19 cellular contexts compared by ENCODE assay signal in the genomic region with DNA sequence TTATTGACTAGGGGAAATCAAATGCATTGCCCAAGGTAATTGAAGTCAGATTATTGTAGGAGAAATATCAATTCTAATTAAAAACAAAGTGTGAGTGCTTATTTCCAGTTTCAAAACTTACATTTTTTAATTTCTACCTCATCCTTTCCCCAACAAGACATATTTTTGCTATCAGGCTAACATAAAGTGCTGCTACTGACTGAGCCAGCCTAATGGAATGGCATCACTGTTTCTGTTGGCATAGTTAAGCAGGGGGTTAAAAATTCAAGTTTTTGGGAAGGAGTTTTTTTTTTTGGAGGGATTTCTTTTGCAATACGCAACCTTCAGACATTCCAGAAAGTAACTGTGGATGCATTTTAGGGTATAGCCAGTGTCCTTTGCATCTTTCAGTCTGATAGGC. TPM values are rescaled to one million over a fixed set of nuclear protein-coding genes. Genes with fewer than 3 reads are reported as not detected.
A peak's percentile ranks its signal among the peaks of the same experiment; 100 is the strongest.
DNase-seq lines count a peak whose midpoint lies in the region; ATAC-seq and TF ChIP-seq lines count a peak whose summit lies in the region.
"Had no signal": no experiment of that assay in that cellular context is flagged by ENCODE, and none has a peak within 500 bp of the region (broad histone marks: within the 10 kb centered on the region; RNA-seq: fewer than 3 reads in every experiment).

No MANE protein-coding gene starts in this region.

- ATAC-seq in RWPE2 (ENCODE audit: low read depth) (no peak), GM19035 (IDR thresholded peaks at IDR 0.05; ENCODE audit: unreplicated experiment) (no peak)
- ATAC-seq: Panc1, T-cell had no signal

- H3K9me3 ChIP-seq in BLaER1: 0 out of 2 replicates have a peak, but pooled peaks cover 7% of the 10 kb centered on the region
- H3K9me3 ChIP-seq in RWPE2 (ENCODE audit: severe bottlenecking): no peaks in the 10 kb centered on the region
- H3K9me3 ChIP-seq: prostate gland had no signal

- H3K9ac ChIP-seq in BLaER1: no peak overlapping the region

- H3K27ac Mint-ChIP-seq in osteocyte (ENCODE audit: unreplicated experiment): peak overlapping the region; percentile 79
- H3K27ac Mint-ChIP-seq: T-cell had no signal

- H3K4me3 Mint-ChIP-seq in osteocyte (ENCODE audit: unreplicated experiment): no peak overlapping the region
- H3K4me3 Mint-ChIP-seq: T-cell had no signal

- no peak for TF ChIP-seq POLR2A in erythroblast (IDR thresholded peaks at IDR 0.05; ENCODE audit: low read length)

- peaks cover 3% of the 10 kb centered on the region for H3K9me3 Mint-ChIP-seq in osteocyte (ENCODE audit: unreplicated experiment)
- H3K9me3 Mint-ChIP-seq: T-cell had no signal

- TF ChIP-seq CTCF in RWPE2 (IDR thresholded peaks at IDR 0.05; ENCODE audit: poor library complexity, severe bottlenecking): no peak
- no peak for TF ChIP-seq CTCF in osteocyte (IDR thresholded peaks at IDR 0.05)

- H3K36me3 Mint-ChIP-seq in osteocyte (ENCODE audit: unreplicated experiment): peaks cover 3% of the 10 kb centered on the region
- H3K36me3 Mint-ChIP-seq: T-cell had no signal

- H3K27ac ChIP-seq in BLaER1 (no peak overlapping the region), RWPE2 (ENCODE audit: poor library complexity, severe bottlenecking) (peak overlapping the region; percentile 94), epithelial cell of prostate (peak overlapping the region; percentile 97)
- H3K27ac ChIP-seq: cardiac muscle cell, prostate gland had no signal

- DNase-seq in RWPE2 (ENCODE audit: low spot score): no peak
- no peak for DNase-seq in epithelial cell of prostate (ENCODE audit: low read depth, low spot score)
- no peak for DNase-seq in osteocyte (ENCODE audit: extremely low spot score, unreplicated experiment)
- no peak for DNase-seq in activated CD4-positive, alpha-beta T cell treated with anti-CD3 and anti-CD28 coated beads for 1 hour
- DNase-seq in T-helper 2 cell: no peak
- DNase-seq in erythroblast (lab: John Stamatoyannopoulos, UW): no peak
- DNase-seq: activated CD8-positive, alpha-beta memory T cell treated with anti-CD3 and anti-CD28 coated beads, Interleukin-2, amount 50 U/mL, for 4 hours; activated naive CD4-positive, alpha-beta T cell treated with anti-CD3 and anti-CD28 coated beads, Interleukin-2, amount 50 U/mL, for 16 hours; AML-193; DMS53; kidney glomerular epithelial cell; NCI-H2081 treated with DMSO at 0.1 percent for 48 hours; NCI-H526; T-cell had no signal

- H3K27me3 ChIP-seq in BLaER1 (no peaks in the 10 kb centered on the region), RWPE2 (ENCODE audit: insufficient read depth, poor library complexity, severe bottlenecking) (no peaks in the 10 kb centered on the region)
- H3K27me3 ChIP-seq: cardiac muscle cell had no signal

- H3K4me1 Mint-ChIP-seq in osteocyte (ENCODE audit: unreplicated experiment): peaks cover 56% of the 10 kb centered on the region

- H3K27me3 Mint-ChIP-seq in osteocyte (ENCODE audit: unreplicated experiment): no peaks in the 10 kb centered on the region

- H4K20me1 ChIP-seq in BLaER1: peaks cover 3% of the 10 kb centered on the region; the same call in 1 of the 2 replicates

- H3K4me2 ChIP-seq in BLaER1: peak overlapping the region; percentile 2; the same call in 1 of the 2 replicates

- no peak overlapping the region for H3K4me3 ChIP-seq in BLaER1
- H3K4me3 ChIP-seq in RWPE2 (ENCODE audit: severe bottlenecking): no peak overlapping the region
- H3K4me3 ChIP-seq: cardiac muscle cell, prostate gland had no signal

- peaks cover 24% of the 10 kb centered on the region; the same call in 1 of the 2 replicates for H3K36me3 ChIP-seq in BLaER1
- H3K36me3 ChIP-seq in RWPE2 (ENCODE audit: low read depth): no peaks in the 10 kb centered on the region
- H3K36me3 ChIP-seq: cardiac muscle cell, prostate gland had no signal

- peaks cover 72% of the 10 kb centered on the region for H3K4me1 ChIP-seq in BLaER1
- peaks cover 54% of the 10 kb centered on the region for H3K4me1 ChIP-seq in RWPE2 (ENCODE audit: insufficient read depth, poor library complexity, severe bottlenecking)

RNA-seq across cellular contexts. Expression of a gene that starts 24.2 kb away (rescaled TPM):
- total RNA-seq in osteocyte: 32.6 and 40.0 TPM in 2 replicates
